ENCODE assay signal across 11 cellular contexts in genomic region chr14:32366256-32366655, GRCh38. TPM values are rescaled to one million over a fixed set of nuclear protein-coding genes. Genes with fewer than 3 reads are reported as not detected.
DNase-seq lines count a peak whose midpoint lies in the region; ATAC-seq and TF ChIP-seq lines count a peak whose summit lies in the region.
"Had no signal": no experiment of that assay in that cellular context is flagged by ENCODE, and none has a peak within 500 bp of the region (broad histone marks: within the 10 kb centered on the region; RNA-seq: fewer than 3 reads in every experiment).

No MANE protein-coding gene starts in this region.

- POLR2A ChIA-PET in OCI-LY7 (lab: Charles Lee): no interaction called here

- H3K4me3 Mint-ChIP-seq in neural crest cell: no peak overlapping the region

- no peaks in the 10 kb centered on the region for H3K9me3 Mint-ChIP-seq in neural crest cell

- no peaks in the 10 kb centered on the region for H3K9me2 ChIP-seq in OCI-LY7 (ENCODE audit: insufficient read depth, low read length)

- no peak overlapping the region for H3K4me2 ChIP-seq in OCI-LY7 (ENCODE audit: low read length)

- H3K9me3 ChIP-seq in RWPE2 (ENCODE audit: severe bottlenecking): no peaks in the 10 kb centered on the region
- H3K9me3 ChIP-seq in OCI-LY7 (ENCODE audit: low read length): no peaks in the 10 kb centered on the region
- H3K9me3 ChIP-seq: thoracic aorta had no signal

- DNase-seq in COR-L47 (lab: John Stamatoyannopoulos, UW): peak; percentile 9
- DNase-seq in RWPE2 (ENCODE audit: low spot score): no peak
- DNase-seq in fibroblast of pulmonary artery (ENCODE audit: low read depth): peak; percentile 71
- DNase-seq in neural crest cell (ENCODE audit: low read depth, low spot score): no peak
- no peak for DNase-seq in OCI-LY7 (ENCODE audit: low spot score)
- DNase-seq in HPDE6-E6E7 (ENCODE audit: extremely low spot score): no peak
- DNase-seq: activated CD4-positive, alpha-beta T cell treated with anti-CD3 and anti-CD28 coated beads, Interleukin-2, amount 50 U/mL, for 1 hour; NCI-H2081 treated with DMSO at 0.1 percent for 48 hours had no signal

- H3K4me1 ChIP-seq in RWPE2 (ENCODE audit: insufficient read depth, poor library complexity, severe bottlenecking) (peaks cover 37% of the 10 kb centered on the region), OCI-LY7 (ENCODE audit: insufficient read depth, low read length, poor library complexity, severe bottlenecking) (no peaks in the 10 kb centered on the region)

- H3K36me3 Mint-ChIP-seq in neural crest cell (ENCODE audit: low read depth): no peaks in the 10 kb centered on the region

- H3K27ac ChIP-seq in RWPE2 (ENCODE audit: poor library complexity, severe bottlenecking) (peak overlapping the region; percentile 86), OCI-LY7 (ENCODE audit: low read depth, low read length, poor library complexity, severe bottlenecking) (no peak overlapping the region)

- ATAC-seq in RWPE2 (ENCODE audit: low read depth) (peak; percentile 24; the same call in 2 of the 3 replicates), GM21381 (IDR thresholded peaks at IDR 0.05; ENCODE audit: unreplicated experiment) (no peak)
- ATAC-seq in activated CD4-positive, CD25-positive, alpha-beta regulatory T cell treated with anti-CD3 and anti-CD28 coated beads, Interleukin-2, amount 50 U/mL, for 24 hours: no peak

- CTCF ChIA-PET in OCI-LY7 (lab: Charles Lee; ENCODE audit: unreplicated experiment): interaction anchor here (0.6 kb wide), 1 partner anchor 9 kb away, joined by 3 read pairs; no protein-coding TSS in a partner anchor

- H3K4me1 Mint-ChIP-seq in neural crest cell: peaks cover 27% of the 10 kb centered on the region

- H3K27ac Mint-ChIP-seq in neural crest cell (ENCODE audit: unreplicated experiment): no peak overlapping the region

- H3K36me3 ChIP-seq in RWPE2 (ENCODE audit: low read depth): no peaks in the 10 kb centered on the region
- no peaks in the 10 kb centered on the region for H3K36me3 ChIP-seq in OCI-LY7 (ENCODE audit: insufficient read depth, low read length)
- H3K36me3 ChIP-seq: thoracic aorta had no signal

- intact Hi-C loops in OCI-LY7 (cut with micrococcal nuclease; ENCODE audit: unreplicated experiment): no loop called here

- no peak for TF ChIP-seq CTCF in RWPE2 (IDR thresholded peaks at IDR 0.05; ENCODE audit: poor library complexity, severe bottlenecking)
- peak; percentile 30 for TF ChIP-seq CTCF in fibroblast of pulmonary artery (IDR thresholded peaks at IDR 0.05; ENCODE audit: low read length, missing control alignments)
- peak; percentile 12 for TF ChIP-seq CTCF in neural crest cell (conservative IDR thresholded peaks at IDR 0.05)
- TF ChIP-seq CTCF in OCI-LY7 (conservative IDR thresholded peaks at IDR 0.05; ENCODE audit: low read length): no peak

- no peak overlapping the region for H2AFZ ChIP-seq in OCI-LY7 (ENCODE audit: low read length)

- H3K4me3 ChIP-seq in RWPE2 (ENCODE audit: severe bottlenecking) (no peak overlapping the region), fibroblast of pulmonary artery (replicated peaks; ENCODE audit: low read depth, low read length) (no peak overlapping the region), OCI-LY7 (ENCODE audit: low read depth, low read length, poor library complexity, severe bottlenecking) (no peak overlapping the region)
- H3K4me3 ChIP-seq: thoracic aorta had no signal

- H3K27me3 ChIP-seq in RWPE2 (ENCODE audit: insufficient read depth, poor library complexity, severe bottlenecking): no peaks in the 10 kb centered on the region

- no peaks in the 10 kb centered on the region for H4K20me1 ChIP-seq in OCI-LY7 (ENCODE audit: insufficient read depth, low read length)

- H3K27me3 Mint-ChIP-seq in neural crest cell (ENCODE audit: low read depth): no peaks in the 10 kb centered on the region

- no peaks in the 10 kb centered on the region for H3K79me2 ChIP-seq in OCI-LY7 (ENCODE audit: insufficient read depth, low read depth, low read length)

- no TSS peak for BruUV-seq in OCI-LY7 (replicated peaks; lab: Mats Ljungman, UMichigan)

RNA-seq across cellular contexts. Expression of gene AKAP6, which starts 37.2 kb away (rescaled TPM):
- total RNA-seq in neural crest cell: 9.4 and 9.7 TPM in 2 replicates
- total RNA-seq in OCI-LY7 (2014; rRNA removed; shearing (Covaris generic)): 0.13 and 0.21 TPM in 2 replicates
- 0.72 and 0.98 TPM in 2 replicates for total RNA-seq in OCI-LY7 (2022)

Comparison
In these comparisons a context has a peak if more than half of its experiments do, and no peak if none do; other contexts are left out.
1. DNase-seq: peak in COR-L47 (single experiment) and fibroblast of pulmonary artery (single experiment); none in RWPE2 (single experiment), neural crest cell (single experiment), OCI-LY7 (single experiment) and HPDE6-E6E7 (single experiment).
2. CTCF ChIP-seq: peak in fibroblast of pulmonary artery (single experiment) and neural crest cell (single experiment); none in RWPE2 (single experiment) and OCI-LY7 (single experiment).